In the genomic region with DNA sequence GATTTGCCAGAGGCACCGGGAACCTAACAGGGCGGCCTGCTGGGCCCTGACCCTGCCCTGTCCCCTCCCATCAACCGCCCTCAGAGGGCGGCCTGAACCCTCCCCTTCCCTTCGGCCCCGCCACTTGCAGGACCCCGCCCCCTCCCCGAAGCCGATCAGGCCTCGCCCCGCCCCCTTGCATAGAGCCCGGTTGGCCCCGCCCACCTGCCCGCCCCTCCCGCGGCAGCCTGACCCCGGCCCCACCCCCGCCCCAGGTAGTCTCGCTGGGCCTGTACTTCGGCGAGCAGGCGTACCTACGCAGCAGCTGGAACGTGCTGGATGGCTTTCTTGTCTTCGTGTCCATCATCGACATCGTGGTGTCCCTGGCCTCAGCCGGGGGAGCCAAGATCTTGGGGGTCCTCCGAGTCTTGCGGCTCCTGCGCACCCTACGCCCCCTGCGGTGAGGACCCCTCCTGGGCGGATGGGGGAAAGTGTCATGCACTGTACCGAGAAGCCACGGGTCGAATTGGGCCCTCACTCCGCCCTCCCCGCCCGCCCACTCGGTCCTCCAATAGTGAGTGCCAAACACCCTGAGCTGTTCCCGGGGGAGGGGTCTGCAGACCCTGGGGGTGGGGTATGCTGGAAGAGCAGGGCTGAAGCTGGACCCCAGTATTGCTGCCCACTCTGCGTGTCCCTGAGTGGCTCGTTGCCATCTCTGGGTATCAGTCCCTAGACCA, we compare ENCODE assay signal across 11 cellular contexts.
DNase-seq lines count a peak whose midpoint lies in the region; ATAC-seq and TF ChIP-seq lines count a peak whose summit lies in the region.
"Had no signal": no experiment of that assay in that cellular context is flagged by ENCODE, and none has a peak within 500 bp of the region (broad histone marks: within the 10 kb centered on the region; RNA-seq: fewer than 3 reads in every experiment).

No MANE protein-coding gene starts in this region.

- no peaks in the 10 kb centered on the region for H3K36me3 ChIP-seq in Caco-2 (ENCODE audit: control insufficient read depth, insufficient read depth, low read length)
- no peaks in the 10 kb centered on the region for H3K36me3 ChIP-seq in uterus
- H3K36me3 ChIP-seq: esophagus muscularis mucosa had no signal

- TF ChIP-seq POLR2A in uterus (IDR thresholded peaks at IDR 0.05), result no peak

- no TSS peak for BruUV-seq in Caco-2 (replicated peaks; lab: Mats Ljungman, UMichigan)

- H3K27ac Mint-ChIP-seq in Caco-2 (ENCODE audit: unreplicated experiment) (no peak overlapping the region), naive B cell (no peak overlapping the region)
- no peak overlapping the region for H3K27ac Mint-ChIP-seq in activated T-cell treated with anti-CD3 and anti-CD28 coated beads, Interleukin-2, amount 50 U/mL, for 72 hours

- H3K9me3 Mint-ChIP-seq in Caco-2 (ENCODE audit: unreplicated experiment) (no peaks in the 10 kb centered on the region), naive B cell (peaks cover 0 to 5% (median 0%) of the 10 kb centered on the region in 7 donors)
- H3K9me3 Mint-ChIP-seq in activated T-cell treated with anti-CD3 and anti-CD28 coated beads, Interleukin-2, amount 50 U/mL, for 72 hours, result no peaks in the 10 kb centered on the region

- intact Hi-C loops in Caco-2 (cut with micrococcal nuclease; ENCODE audit: unreplicated experiment) (no loop called here), uterus (cut with DNase I; ENCODE audit: low total_unique reads) (no loop called here)

- POLR2A ChIA-PET in Caco-2 (lab: Charles Lee), result no interaction called here

- H3K9me3 ChIP-seq in Caco-2 (no peaks in the 10 kb centered on the region), uterus (no peaks in the 10 kb centered on the region)

- TF ChIP-seq CTCF in Caco-2 (IDR thresholded peaks at IDR 0.05; ENCODE audit: insufficient read depth in 1 of 2, low read depth in 1 of 2, low read length in 1 of 2, severe bottlenecking in 1 of 2, unreplicated experiment in 1 of 2), result no peak
- no peak for TF ChIP-seq CTCF in omental fat pad (IDR thresholded peaks at IDR 0.05)
- no peak for TF ChIP-seq CTCF in uterus (IDR thresholded peaks at IDR 0.05)

- peak in 1 of 2 donors; percentile 22 for ATAC-seq in activated T-cell treated with anti-CD3 and anti-CD28 coated beads, Interleukin-2, amount 50 U/mL, for 72 hours (replicated peaks in 1 of 2)
- ATAC-seq in naive B cell (ENCODE audit: low read depth in 2 of 2) (peak; percentile 21 to 31), GM21786 (IDR thresholded peaks at IDR 0.05; ENCODE audit: unreplicated experiment) (no peak), omental fat pad (ENCODE audit: low FRiP score) (no peak)

- no peak overlapping the region for H3K4me3 ChIP-seq in Caco-2 (ENCODE audit: low read depth, low read length)
- no peak overlapping the region for H3K4me3 ChIP-seq in uterus
- H3K4me3 ChIP-seq: esophagus muscularis mucosa had no signal

- peaks cover 7% of the 10 kb centered on the region; the same call in 1 of the 2 replicates for H3K4me1 ChIP-seq in Caco-2
- peaks cover 0 to 7% of the 10 kb centered on the region in 2 donors for H3K4me1 ChIP-seq in uterus

- H3K27me3 Mint-ChIP-seq in Caco-2 (ENCODE audit: insufficient read depth, unreplicated experiment) (peaks cover 4% of the 10 kb centered on the region), naive B cell (peaks cover 30 to 80% (median 70%) of the 10 kb centered on the region in 3 donors)
- peaks cover 11% of the 10 kb centered on the region for H3K27me3 Mint-ChIP-seq in activated T-cell treated with anti-CD3 and anti-CD28 coated beads, Interleukin-2, amount 50 U/mL, for 72 hours (ENCODE audit: low read depth)

- CTCF ChIA-PET in Caco-2 (lab: Charles Lee), result no interaction called here

- H3K36me3 Mint-ChIP-seq in Caco-2 (ENCODE audit: insufficient read depth, unreplicated experiment) (no peaks in the 10 kb centered on the region), naive B cell (no peaks in the 10 kb centered on the region)
- H3K36me3 Mint-ChIP-seq in activated T-cell treated with anti-CD3 and anti-CD28 coated beads, Interleukin-2, amount 50 U/mL, for 72 hours (ENCODE audit: insufficient read depth in 2 of 2), result no peaks in the 10 kb centered on the region

- no peak overlapping the region for H3K4me3 Mint-ChIP-seq in Caco-2 (ENCODE audit: unreplicated experiment)
- H3K4me3 Mint-ChIP-seq in activated T-cell treated with anti-CD3 and anti-CD28 coated beads, Interleukin-2, amount 50 U/mL, for 72 hours, result no peak overlapping the region
- H3K4me3 Mint-ChIP-seq in naive B cell, result peak overlapping the region in 7 of 8 donors; percentile 15 to 76 (median 39)

- DNase-seq in Caco-2 (peak; percentile 63 to 68), NCI-H146 (lab: John Stamatoyannopoulos, UW) (peak; percentile 66), naive B cell (no peak), omental fat pad (ENCODE audit: low spot score) (no peak), NCI-H2227 (lab: John Stamatoyannopoulos, UW; ENCODE audit: unreplicated experiment) (no peak), uterus (no peak)
- DNase-seq in activated T-cell treated with anti-CD3 and anti-CD28 coated beads, Interleukin-2, amount 50 U/mL, for 72 hours, result peak; percentile 27 to 45
- DNase-seq: DMS 273 treated with DMSO at 0.1 percent for 48 hours had no signal

- H3K27ac ChIP-seq in uterus, result no peak overlapping the region
- H3K27ac ChIP-seq: esophagus muscularis mucosa, tibial nerve had no signal

- H3K27me3 ChIP-seq in Caco-2 (replicated peaks; ENCODE audit: control insufficient read depth, insufficient read depth, low read length) (peaks cover 1% of the 10 kb centered on the region; the same call in 1 of the 2 replicates), uterus (peaks cover 0 to 37% of the 10 kb centered on the region in 2 donors)

- H3K4me1 Mint-ChIP-seq in Caco-2 (ENCODE audit: low read depth, unreplicated experiment) (no peaks in the 10 kb centered on the region), naive B cell (peaks cover 19 to 33% (median 19%) of the 10 kb centered on the region in 3 donors)
- peaks cover 10% of the 10 kb centered on the region for H3K4me1 Mint-ChIP-seq in activated T-cell treated with anti-CD3 and anti-CD28 coated beads, Interleukin-2, amount 50 U/mL, for 72 hours (ENCODE audit: low read depth)

Comparison
In these comparisons a context has a peak if more than half of its experiments do, and no peak if none do; other contexts are left out.
1. DNase-seq: peak in Caco-2 (2 of 2), NCI-H146 (single experiment) and activated T-cell treated with anti-CD3 and anti-CD28 coated beads, Interleukin-2, amount 50 U/mL, for 72 hours (2 of 2); none in naive B cell (single experiment), omental fat pad (single experiment), NCI-H2227 (single experiment) and uterus (0 of 2).
2. H3K4me3 Mint-ChIP-seq: peak in naive B cell (7 of 8); none in Caco-2 (single experiment) and activated T-cell treated with anti-CD3 and anti-CD28 coated beads, Interleukin-2, amount 50 U/mL, for 72 hours (0 of 2).
3. ATAC-seq: peak in naive B cell (2 of 2); none in GM21786 (single experiment) and omental fat pad (single experiment).